Comparison of ENCODE assay signal across 1 cellular context in genomic region chr3:128550471-128551126, GRCh38.
TF ChIP-seq lines count a peak whose summit lies in the region.

No MANE protein-coding gene starts in this region.

TF ChIP-seq in H1, 55 proteins besides CTCF, POLR2A, EP300 and RAD21:
- no peak for TF ChIP-seq TAF7 (optimal IDR thresholded peaks at IDR 0.05; ENCODE audit: borderline replicate concordance, low read depth, low read length)
- no peak for TF ChIP-seq JUN (IDR thresholded peaks at IDR 0.05; ENCODE audit: low read depth, low read length)
- TF ChIP-seq NRF1 (IDR thresholded peaks at IDR 0.05; ENCODE audit: low read depth, low read length): no peak
- no peak for TF ChIP-seq BACH1 (IDR thresholded peaks at IDR 0.05; ENCODE audit: low read length)
- no peak for TF ChIP-seq CEBPB (IDR thresholded peaks at IDR 0.05; ENCODE audit: low read depth, low read length)
TF ChIP-seq in H1: peak in this region for 0.
